In genomic region chr2:131822237-131822721, GRCh38 we compare ENCODE assay signal across 7 cellular contexts.
A peak's percentile ranks its signal among the peaks of the same experiment; 100 is the strongest.
DNase-seq lines count a peak whose midpoint lies in the region; ATAC-seq, FAIRE-seq and TF ChIP-seq lines count a peak whose summit lies in the region.
"Not testable (repeated sequence)": the region's sequence is repeated elsewhere in the genome, so short reads cannot be mapped to it uniquely, and the experiment has no call there.

No MANE protein-coding gene starts in this region.

- not testable (repeated sequence) for H3K9me1 ChIP-seq in K562 (ENCODE audit: control insufficient read depth, insufficient read depth, low read length)

- BruUV-seq in K562 (replicated peaks; lab: Mats Ljungman, UMichigan) = not testable (repeated sequence)

- not testable (repeated sequence) for H3K9me2 ChIP-seq in GM23338 (ENCODE audit: insufficient read depth); Loucy (replicated peaks; ENCODE audit: low read depth, low read length); hepatocyte (replicated peaks; ENCODE audit: insufficient read depth)

- not testable (repeated sequence) for H4K20me1 ChIP-seq in GM23338 (replicated peaks; ENCODE audit: insufficient read depth); Loucy (ENCODE audit: insufficient read depth, low read length, poor library complexity, severe bottlenecking); K562 (replicated peaks; ENCODE audit: control insufficient read depth, insufficient read depth, low read length); hepatocyte (ENCODE audit: insufficient read depth, poor library complexity, severe bottlenecking)

- TF ChIP-seq RAD21 in K562 (CRISPR knock-in tag; conservative IDR thresholded peaks at IDR 0.05 in 1 of 2, IDR thresholded peaks at IDR 0.05 in 1 of 2) = peak in 1 of 2 experiments; percentile 48; a peak in 2 of 4 replicates

- not testable (repeated sequence) for H3K27me3 Mint-ChIP-seq in GM23338 (ENCODE audit: insufficient read depth, low read depth, poor library complexity)

- H3K27me3 ChIP-seq in GM06990 (replicated peaks; ENCODE audit: control insufficient read depth, insufficient read depth, low read length); GM23338 (ENCODE audit: insufficient read depth); Loucy (ENCODE audit: insufficient read depth, low read length, poor library complexity, severe bottlenecking); K562 (ENCODE audit: control insufficient read depth in 2 of 2, insufficient read depth in 2 of 2, low read length in 2 of 2); hepatocyte: not testable (repeated sequence)

- H3K4me1 ChIP-seq in GM23338 (ENCODE audit: insufficient read depth); Loucy (ENCODE audit: insufficient read depth, low read length, poor library complexity, severe bottlenecking); K562 (replicated peaks in 1 of 2; ENCODE audit: control insufficient read depth in 2 of 2, insufficient read depth in 2 of 2, low read length in 2 of 2); hepatocyte (ENCODE audit: insufficient read depth): not testable (repeated sequence)

- H3K9me3 ChIP-seq in Loucy (ENCODE audit: insufficient read depth, low read depth, low read length); K562 (replicated peaks; ENCODE audit: control insufficient read depth, insufficient read depth, low read depth, low read length); hepatocyte (ENCODE audit: low read depth): not testable (repeated sequence)

- not testable (repeated sequence) for H3K36me3 Mint-ChIP-seq in GM23338 (ENCODE audit: low read depth)

- H3K4me3 ChIP-seq in GM06990 (replicated peaks; ENCODE audit: low read depth, low read length); GM23338; Loucy (ENCODE audit: low read length, poor library complexity, severe bottlenecking); K562; hepatocyte: not testable (repeated sequence)

- H3K27ac ChIP-seq in GM23338 (ENCODE audit: low read depth); K562 (ENCODE audit: extremely low read depth, low read depth, low read length); hepatocyte: not testable (repeated sequence)

- TF ChIP-seq CTCF in GM06990 (IDR thresholded peaks at IDR 0.05; ENCODE audit: insufficient read depth, low read length, poor library complexity, severe bottlenecking) (peak; percentile 20), GM23338 (conservative IDR thresholded peaks at IDR 0.05; ENCODE audit: low read depth in 2 of 2) (peak; percentile 30 to 58), Loucy (conservative IDR thresholded peaks at IDR 0.05; ENCODE audit: low read length) (0 out of 2 replicates have a peak, but pooled peaks have one; percentile 15), K562 (IDR thresholded peaks at IDR 0.05 in 2 of 3, conservative IDR thresholded peaks at IDR 0.05 in 1 of 3; ENCODE audit: insufficient read depth in 2 of 3, low read depth in 1 of 3, low read length in 3 of 3) (peak in 2 of 3 experiments; percentile 35 to 43; a peak in 3 of 6 replicates), hepatocyte (IDR thresholded peaks at IDR 0.05; ENCODE audit: poor library complexity) (peak; percentile 8)

- H3F3A ChIP-seq in GM23338 (replicated peaks; ENCODE audit: low read depth); Loucy (ENCODE audit: low read depth): not testable (repeated sequence)

- POLR2A ChIA-PET in K562 (lab: Yijun Ruan, JAX) = not testable (repeated sequence)

- H3K36me3 ChIP-seq in GM06990 (ENCODE audit: control insufficient read depth, insufficient read depth, low read length); GM23338 (ENCODE audit: insufficient read depth); Loucy (ENCODE audit: insufficient read depth, low read length); K562 (ENCODE audit: control insufficient read depth, insufficient read depth, low read length); hepatocyte (replicated peaks; ENCODE audit: insufficient read depth, low read depth): not testable (repeated sequence)

- not testable (repeated sequence) for H3K79me2 ChIP-seq in GM23338 (replicated peaks; ENCODE audit: insufficient read depth); Loucy (ENCODE audit: insufficient read depth, low read length); K562 (ENCODE audit: control insufficient read depth, insufficient read depth, low read length); hepatocyte

- FAIRE-seq in K562 (lab: Jason Lieb, UNC) = peak; percentile 15

- 0% methylated on average over 1 of the region's 3 CpGs for WGBS in K562 (ENCODE audit: insufficient coverage, low coverage, missing lambda C conversion rate)
- WGBS in hepatocyte (ENCODE audit: low lambda C conversion rate, missing lambda C conversion rate) = 77% methylated on average over 2 of the region's 3 CpGs

- not testable (repeated sequence) for H3K27ac Mint-ChIP-seq in GM23338

- not testable (repeated sequence) for H3K4me2 ChIP-seq in GM23338; Loucy (ENCODE audit: low read depth, low read length, poor library complexity, severe bottlenecking); K562 (ENCODE audit: insufficient read depth, low read length); hepatocyte

- ATAC-seq in GM23338 = not testable (repeated sequence)
- peak; percentile 67 for ATAC-seq in K562

- not testable (repeated sequence) for DNase-seq in GM06990 (ENCODE audit: extremely low read depth, insufficient read length); hepatocyte (ENCODE audit: low spot score)
- DNase-seq in GM23338 (ENCODE audit: low spot score) (peak; percentile 3), OCI-M1 (lab: John Stamatoyannopoulos, UW) (peak; percentile 15), K562 (ENCODE audit: extremely low read depth in 1 of 4, low spot score in 3 of 4) (peak in 1 of 4 experiments; percentile 20), posterior vena cava (ENCODE audit: low spot score) (peak; percentile 58)

- not testable (repeated sequence) for H3K9ac ChIP-seq in Loucy (ENCODE audit: low read depth, low read length, poor library complexity, severe bottlenecking); K562 (ENCODE audit: insufficient read depth in 1 of 2, low read depth in 2 of 2, low read length in 2 of 2)

- intact Hi-C loops in K562 (cut with micrococcal nuclease); posterior vena cava (cut with DNase I): not testable (repeated sequence)

- TF ChIP-seq POLR2A in K562 (conservative IDR thresholded peaks at IDR 0.05) = not testable (repeated sequence)

- H2AFZ ChIP-seq in GM23338; Loucy (ENCODE audit: low read length); K562 (ENCODE audit: low read depth, low read length); hepatocyte: not testable (repeated sequence)

- CTCF ChIA-PET in K562 (lab: Yijun Ruan, JAX; ENCODE audit: low intra/inter-chr PET ratio) = not testable (repeated sequence)

- peaks cover 19% of the 10 kb centered on the region for H3K9me3 Mint-ChIP-seq in GM23338

- H3K4me3 Mint-ChIP-seq in GM23338 = not testable (repeated sequence)

- in situ Hi-C loops in K562 (cut with MboI) = loop anchor here (5.0 kb wide), 1 partner anchor 45 kb away; no protein-coding TSS in a partner anchor

- TF ChIP-seq EP300 in K562 (IDR thresholded peaks at IDR 0.05; ENCODE audit: low read length) = not testable (repeated sequence)

- not testable (repeated sequence) for H3K4me1 Mint-ChIP-seq in GM23338
